ENCODE assay signal across 18 cellular contexts in the genomic region with DNA sequence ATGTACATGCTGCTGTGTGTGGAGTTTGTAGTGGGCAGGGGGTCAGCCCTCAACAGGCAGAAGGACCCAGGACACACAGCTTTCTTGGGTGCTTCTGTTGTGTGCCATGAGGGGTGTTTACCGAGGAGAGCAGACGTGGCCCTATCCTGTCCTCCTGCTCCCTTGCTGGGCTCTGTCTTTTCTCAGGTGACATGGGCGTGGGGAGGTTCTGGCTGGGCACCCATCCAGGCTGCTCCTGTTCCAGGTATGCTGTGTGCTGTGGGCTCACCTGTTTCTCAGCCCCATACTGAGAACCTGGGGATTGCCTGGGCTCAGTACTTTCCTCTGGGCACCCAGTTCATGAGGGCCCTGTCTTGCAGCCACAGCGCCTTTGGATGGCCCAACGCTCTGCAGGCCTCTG. TPM values are rescaled to one million over a fixed set of nuclear protein-coding genes. Genes with fewer than 3 reads are reported as not detected.
"Had no signal": no experiment of that assay in that cellular context is flagged by ENCODE, and none has a peak within 500 bp of the region (broad histone marks: within the 10 kb centered on the region; RNA-seq: fewer than 3 reads in every experiment).

No MANE protein-coding gene starts in this region.

- H3K27me3 Mint-ChIP-seq: activated CD8-positive, alpha-beta memory T cell treated with anti-CD3 and anti-CD28 coated beads, Interleukin-2, amount 10 ng/mL, durations not matched to agents 7 days and 5 days; activated naive CD8-positive, alpha-beta T cell; memory B cell had no signal

- H3K36me3 Mint-ChIP-seq: activated CD8-positive, alpha-beta memory T cell treated with anti-CD3 and anti-CD28 coated beads, Interleukin-2, amount 10 ng/mL, durations not matched to agents 7 days and 5 days; activated naive CD8-positive, alpha-beta T cell; natural killer cell had no signal

- H3K27ac Mint-ChIP-seq: activated CD8-positive, alpha-beta memory T cell treated with anti-CD3 and anti-CD28 coated beads, Interleukin-2, amount 10 ng/mL, durations not matched to agents 7 days and 5 days; activated naive CD8-positive, alpha-beta T cell; memory B cell had no signal

- H3K4me3 Mint-ChIP-seq: activated CD8-positive, alpha-beta memory T cell treated with anti-CD3 and anti-CD28 coated beads, Interleukin-2, amount 10 ng/mL, durations not matched to agents 7 days and 5 days; activated naive CD8-positive, alpha-beta T cell; memory B cell; natural killer cell had no signal

- H3K9me3 Mint-ChIP-seq: memory B cell, natural killer cell had no signal

- H3K4me3 ChIP-seq: heart right ventricle, left lung had no signal

- H3K9me3 ChIP-seq: heart right ventricle, left lung had no signal

- H3K27me3 ChIP-seq: heart right ventricle, left lung had no signal

- ATAC-seq: activated CD8-positive, alpha-beta memory T cell treated with anti-CD3 and anti-CD28 coated beads, Interleukin-2, amount 10 ng/mL, durations not matched to agents 7 days and 5 days; heart right ventricle; left lung; natural killer cell had no signal

- DNase-seq: activated CD4-positive, alpha-beta T cell treated with anti-CD3 and anti-CD28 coated beads, Interleukin-2, amount 50 U/mL, for 1 hour; activated CD4-positive, CD25-positive, alpha-beta regulatory T cell; activated CD8-positive, alpha-beta memory T cell treated with anti-CD3 and anti-CD28 coated beads, Interleukin-2, amount 10 ng/mL, durations not matched to agents 7 days and 5 days; activated gamma-delta T cell; activated T-cell treated with anti-CD3 and anti-CD28 coated beads, Interleukin-2, amount 50 U/mL, for 48 hours; dermis blood vessel endothelial cell; foreskin melanocyte; heart right ventricle; islet precursor cell; left lung; natural killer cell; occipital lobe; stimulated activated CD4-positive, alpha-beta T cell treated with anti-CD3 and anti-CD28 coated beads, Interleukin-4, amount 100 ng/mL, for 4 hours; trophoblast cell had no signal

- H3K27ac ChIP-seq: heart right ventricle had no signal

RNA-seq across cellular contexts. Expression of gene C22orf23, which starts 24.0 kb away (rescaled TPM):
- total RNA-seq: dermis blood vessel endothelial cell; mucosa of gallbladder; natural killer cell; T-helper 2 cell treated with Interferon-gamma antibody and Interleukin-4, amounts not matched to agents 100 ng/mL and 5 ng/mL, for 36 hours had no signal

RNA-seq across cellular contexts. Expression of gene SOX10, which starts 55.0 kb away (rescaled TPM):
- total RNA-seq: activated CD8-positive, alpha-beta memory T cell treated with anti-CD3 and anti-CD28 coated beads, Interleukin-2, amount 10 ng/mL, durations not matched to agents 7 days and 5 days; dermis blood vessel endothelial cell; left lung; natural killer cell; T-helper 2 cell treated with Interferon-gamma antibody and Interleukin-4, amounts not matched to agents 100 ng/mL and 5 ng/mL, for 36 hours had no signal
